Comparison of ENCODE assay signal across 1 cellular context in the genomic region with DNA sequence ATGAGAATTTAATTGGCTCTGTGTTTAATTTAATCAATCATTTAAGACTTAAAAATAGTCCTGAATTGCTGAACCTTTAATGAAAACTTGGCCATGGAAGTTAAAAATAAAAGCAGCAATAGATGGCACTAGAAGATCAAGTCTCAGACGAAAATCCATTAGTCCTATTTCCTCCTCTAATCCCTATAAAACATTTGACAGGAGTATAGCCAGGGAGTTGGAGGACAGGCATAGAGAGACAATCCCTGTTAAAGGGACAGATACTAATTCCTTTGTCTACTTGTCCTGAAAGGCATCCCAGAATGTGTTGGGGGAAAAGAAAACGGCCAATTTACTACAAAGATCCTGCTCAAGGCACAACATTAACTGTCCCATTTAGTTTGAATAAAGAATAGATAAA.
TF ChIP-seq lines count a peak whose summit lies in the region.

No MANE protein-coding gene starts in this region.

TF ChIP-seq in Ishikawa, 13 proteins besides CTCF, POLR2A, EP300 and RAD21 (continued from another document):
- TF ChIP-seq, protein P1, sequence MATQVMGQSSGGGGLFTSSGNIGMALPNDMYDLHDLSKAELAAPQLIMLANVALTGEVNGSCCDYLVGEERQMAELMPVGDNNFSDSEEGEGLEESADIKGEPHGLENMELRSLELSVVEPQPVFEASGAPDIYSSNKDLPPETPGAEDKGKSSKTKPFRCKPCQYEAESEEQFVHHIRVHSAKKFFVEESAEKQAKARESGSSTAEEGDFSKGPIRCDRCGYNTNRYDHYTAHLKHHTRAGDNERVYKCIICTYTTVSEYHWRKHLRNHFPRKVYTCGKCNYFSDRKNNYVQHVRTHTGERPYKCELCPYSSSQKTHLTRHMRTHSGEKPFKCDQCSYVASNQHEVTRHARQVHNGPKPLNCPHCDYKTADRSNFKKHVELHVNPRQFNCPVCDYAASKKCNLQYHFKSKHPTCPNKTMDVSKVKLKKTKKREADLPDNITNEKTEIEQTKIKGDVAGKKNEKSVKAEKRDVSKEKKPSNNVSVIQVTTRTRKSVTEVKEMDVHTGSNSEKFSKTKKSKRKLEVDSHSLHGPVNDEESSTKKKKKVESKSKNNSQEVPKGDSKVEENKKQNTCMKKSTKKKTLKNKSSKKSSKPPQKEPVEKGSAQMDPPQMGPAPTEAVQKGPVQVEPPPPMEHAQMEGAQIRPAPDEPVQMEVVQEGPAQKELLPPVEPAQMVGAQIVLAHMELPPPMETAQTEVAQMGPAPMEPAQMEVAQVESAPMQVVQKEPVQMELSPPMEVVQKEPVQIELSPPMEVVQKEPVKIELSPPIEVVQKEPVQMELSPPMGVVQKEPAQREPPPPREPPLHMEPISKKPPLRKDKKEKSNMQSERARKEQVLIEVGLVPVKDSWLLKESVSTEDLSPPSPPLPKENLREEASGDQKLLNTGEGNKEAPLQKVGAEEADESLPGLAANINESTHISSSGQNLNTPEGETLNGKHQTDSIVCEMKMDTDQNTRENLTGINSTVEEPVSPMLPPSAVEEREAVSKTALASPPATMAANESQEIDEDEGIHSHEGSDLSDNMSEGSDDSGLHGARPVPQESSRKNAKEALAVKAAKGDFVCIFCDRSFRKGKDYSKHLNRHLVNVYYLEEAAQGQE (IDR thresholded peaks at IDR 0.05; ENCODE audit: low read depth), result no peak
- TF ChIP-seq ZBTB7A (IDR thresholded peaks at IDR 0.05; ENCODE audit: low read depth), result no peak
- no peak for TF ChIP-seq NFIC (IDR thresholded peaks at IDR 0.05)
- TF ChIP-seq, protein P2, sequence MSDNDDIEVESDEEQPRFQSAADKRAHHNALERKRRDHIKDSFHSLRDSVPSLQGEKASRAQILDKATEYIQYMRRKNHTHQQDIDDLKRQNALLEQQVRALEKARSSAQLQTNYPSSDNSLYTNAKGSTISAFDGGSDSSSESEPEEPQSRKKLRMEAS (IDR thresholded peaks at IDR 0.05), result no peak
